In genomic region chr16:19722981-19723380, GRCh38 we compare ENCODE assay signal across 26 cellular contexts. TPM values are rescaled to one million over a fixed set of nuclear protein-coding genes. Genes with fewer than 3 reads are reported as not detected.
DNase-seq lines count a peak whose midpoint lies in the region; ATAC-seq and TF ChIP-seq lines count a peak whose summit lies in the region.
"Had no signal": no experiment of that assay in that cellular context is flagged by ENCODE, and none has a peak within 500 bp of the region (broad histone marks: within the 10 kb centered on the region; RNA-seq: fewer than 3 reads in every experiment).

No MANE protein-coding gene starts in this region.

- ATAC-seq in GM23338, result peak; percentile 8

- H3K79me2 ChIP-seq in GM23338 (replicated peaks; ENCODE audit: insufficient read depth) (peaks cover 20% of the 10 kb centered on the region), neural progenitor cell (ENCODE audit: low read depth) (peaks cover 31% of the 10 kb centered on the region)

- H3K4me3 Mint-ChIP-seq in GM23338 (no peak overlapping the region), endodermal cell (no peak overlapping the region), neural progenitor cell (no peak overlapping the region)
- H3K4me3 Mint-ChIP-seq: CD14-positive monocyte, HFFc6 had no signal

- no peaks in the 10 kb centered on the region for H3K9me3 Mint-ChIP-seq in GM23338
- peaks cover 1% of the 10 kb centered on the region for H3K9me3 Mint-ChIP-seq in endodermal cell
- no peaks in the 10 kb centered on the region for H3K9me3 Mint-ChIP-seq in neural progenitor cell
- H3K9me3 Mint-ChIP-seq: CD14-positive monocyte; CD8-positive, alpha-beta memory T cell; HFFc6; IgD-negative memory B cell had no signal

- H3K27ac Mint-ChIP-seq in GM23338, result no peak overlapping the region; the same call in 1 of the 2 replicates
- peak overlapping the region; percentile 35 for H3K27ac Mint-ChIP-seq in endodermal cell
- H3K27ac Mint-ChIP-seq in neural progenitor cell, result peak overlapping the region; percentile 92
- H3K27ac Mint-ChIP-seq: CD14-positive monocyte, HFFc6, IgD-negative memory B cell had no signal

- no peaks in the 10 kb centered on the region for H3K9me2 ChIP-seq in GM23338 (ENCODE audit: insufficient read depth)

- H3K27ac ChIP-seq in GM23338 (ENCODE audit: low read depth), result no peak overlapping the region
- no peak overlapping the region for H3K27ac ChIP-seq in endodermal cell (ENCODE audit: low read depth, low read length)
- no peak overlapping the region for H3K27ac ChIP-seq in neural progenitor cell

- H3K4me1 ChIP-seq in GM23338 (ENCODE audit: insufficient read depth) (peaks cover 13% of the 10 kb centered on the region), endodermal cell (ENCODE audit: control insufficient read depth, insufficient read depth, low read length) (peaks cover 3% of the 10 kb centered on the region), neural progenitor cell (peaks cover 9% of the 10 kb centered on the region)
- H3K4me1 ChIP-seq: BE2C had no signal

- no peaks in the 10 kb centered on the region; the same call in 2 of the 3 replicates for H3K36me3 Mint-ChIP-seq in GM23338 (ENCODE audit: low read depth)
- peaks cover 6% of the 10 kb centered on the region for H3K36me3 Mint-ChIP-seq in endodermal cell (ENCODE audit: low read depth)
- H3K36me3 Mint-ChIP-seq in neural progenitor cell, result peaks cover 23% of the 10 kb centered on the region
- H3K36me3 Mint-ChIP-seq: CD14-positive monocyte, IgD-negative memory B cell had no signal

- TF ChIP-seq CTCF in GM23338 (conservative IDR thresholded peaks at IDR 0.05; ENCODE audit: low read depth in 2 of 2) (no peak), endodermal cell (conservative IDR thresholded peaks at IDR 0.05) (no peak), neural progenitor cell (IDR thresholded peaks at IDR 0.05) (no peak)

- H3K36me3 ChIP-seq in GM23338 (ENCODE audit: insufficient read depth) (no peaks in the 10 kb centered on the region), endodermal cell (ENCODE audit: control insufficient read depth, insufficient read depth, low read length) (no peaks in the 10 kb centered on the region), neural progenitor cell (no peaks in the 10 kb centered on the region)
- H3K36me3 ChIP-seq: BE2C had no signal

- 31 to 39% methylated on average over 3 to 7 of the region's 7 CpGs for WGBS in endodermal cell (ENCODE audit: insufficient coverage in 1 of 2, insufficient read length in 1 of 2), 2 experiments

- H3K9ac ChIP-seq in endodermal cell (ENCODE audit: extremely low read depth, low read length, poor library complexity, severe bottlenecking) (no peak overlapping the region), neural progenitor cell (no peak overlapping the region)

- peak overlapping the region; percentile 62 for H3K4me2 ChIP-seq in GM23338
- H3K4me2 ChIP-seq in neural progenitor cell, result no peak overlapping the region

- H3K27me3 ChIP-seq in GM23338 (ENCODE audit: insufficient read depth), result no peaks in the 10 kb centered on the region
- H3K27me3 ChIP-seq in endodermal cell (ENCODE audit: control insufficient read depth, insufficient read depth, low read length, poor library complexity, severe bottlenecking), result no peaks in the 10 kb centered on the region
- H3K27me3 ChIP-seq in neural progenitor cell, result no peaks in the 10 kb centered on the region
- H3K27me3 ChIP-seq: BE2C had no signal

- no peak overlapping the region for H2AFZ ChIP-seq in GM23338
- no peak overlapping the region for H2AFZ ChIP-seq in neural progenitor cell (replicated peaks)

- H3F3A ChIP-seq in GM23338 (replicated peaks; ENCODE audit: low read depth), result peaks cover 10% of the 10 kb centered on the region; the same call in 1 of the 2 replicates
- peaks cover 33% of the 10 kb centered on the region for H3F3A ChIP-seq in neural progenitor cell (ENCODE audit: low read depth)

- H4K20me1 ChIP-seq in GM23338 (replicated peaks; ENCODE audit: insufficient read depth) (no peaks in the 10 kb centered on the region), neural progenitor cell (ENCODE audit: low read depth) (no peaks in the 10 kb centered on the region)

- H3K4me1 Mint-ChIP-seq in GM23338 (peaks cover 25% of the 10 kb centered on the region), endodermal cell (peaks cover 38% of the 10 kb centered on the region), neural progenitor cell (peaks cover 44% of the 10 kb centered on the region)

- H3K4me3 ChIP-seq in GM23338 (no peak overlapping the region), endodermal cell (ENCODE audit: low read length) (no peak overlapping the region), neural progenitor cell (no peak overlapping the region)

- no peaks in the 10 kb centered on the region for H3K9me3 ChIP-seq in endodermal cell (ENCODE audit: control insufficient read depth, low read length)
- H3K9me3 ChIP-seq in neural progenitor cell (ENCODE audit: low read depth), result no peaks in the 10 kb centered on the region
- H3K9me3 ChIP-seq: BE2C had no signal

- peaks cover 7% of the 10 kb centered on the region for H3K27me3 Mint-ChIP-seq in GM23338 (ENCODE audit: insufficient read depth, low read depth, poor library complexity)
- H3K27me3 Mint-ChIP-seq in endodermal cell (ENCODE audit: insufficient read depth), result no peaks in the 10 kb centered on the region
- H3K27me3 Mint-ChIP-seq in neural progenitor cell (ENCODE audit: insufficient read depth, low read depth), result peaks cover 2% of the 10 kb centered on the region
- H3K27me3 Mint-ChIP-seq: CD8-positive, alpha-beta memory T cell; IgD-negative memory B cell had no signal

- no peak for DNase-seq in GM23338 (ENCODE audit: low spot score)
- DNase-seq in NCI-H82 treated with DMSO at 0.1 percent for 48 hours (lab: John Stamatoyannopoulos, UW; ENCODE audit: unreplicated experiment), result peak; percentile 97
- DNase-seq in endodermal cell, result peak; percentile 76
- DNase-seq in neural progenitor cell (ENCODE audit: low spot score), result no peak
- no peak for DNase-seq in NK-92 (lab: John Stamatoyannopoulos, UW; ENCODE audit: unreplicated experiment)
- no peak for DNase-seq in islet precursor cell
- no peak for DNase-seq in activated effector memory CD4-positive, alpha-beta T cell treated with Interleukin-2 at 50 U/mL for 16 hours
- DNase-seq: ACHN; BE2C; CD8-positive, alpha-beta memory T cell; DMS153; DND-41; H7; HFFc6; NCI-H1092; NCI-H1417 treated with DMSO at 0.1 percent for 48 hours; NCI-H1694 treated with DMSO at 0.1 percent for 48 hours; NCI-H2081; NCI-H2227 treated with DMSO at 0.1 percent for 48 hours; NCI-H69; NK-92 treated with Interleukin-12 subunit alpha and Interleukin-12 subunit beta, amount 100 ng/mL, for 24 hours; Right ventricle myocardium superior; RPMI8226; T-helper 1 cell had no signal

TF ChIP-seq in GM23338, 12 proteins besides CTCF, POLR2A, EP300 and RAD21:
- TF ChIP-seq REST (IDR thresholded peaks at IDR 0.05; ENCODE audit: unreplicated experiment), result no peak
- TF ChIP-seq EZH2phosphoT487 (IDR thresholded peaks at IDR 0.05; ENCODE audit: unreplicated experiment), result no peak

RNA-seq across cellular contexts. Expression of gene IQCK, which starts 4.9 kb away (rescaled TPM):
- 7.9 and 10.0 TPM in 2 replicates for total RNA-seq in GM23338 (2014; rRNA removed; shearing (Covaris generic))
- polyA plus RNA-seq in GM23338 (2016; fragmentation: Nextera tagmentation; extraction: Ambion mirVana), result 5.8 and 7.6 TPM in 2 replicates
- total RNA-seq in endodermal cell (10 to 100 TPM; 21.1 to 30.1 TPM), neural progenitor cell (ENCODE audit: low replicate concordance) (22.1 and 25.3 TPM in 2 replicates)
- polyA plus RNA-seq in endodermal cell (2013, experiment 1 of 2), result 21.5 TPM
- polyA plus RNA-seq in endodermal cell (2013, experiment 2 of 2), result 19.6 TPM

RNA-seq across cellular contexts. Expression of gene KNOP1, which starts 5.0 kb away (rescaled TPM):
- 56.1 and 57.7 TPM in 2 replicates for total RNA-seq in GM23338 (2014; rRNA removed; shearing (Covaris generic))
- polyA plus RNA-seq in GM23338 (2016; fragmentation: Nextera tagmentation; extraction: Ambion mirVana), result 190 and 207 TPM in 2 replicates
- total RNA-seq in endodermal cell (10 to 100 TPM; 83.9 to 95.9 TPM), neural progenitor cell (ENCODE audit: low replicate concordance) (126 and 130 TPM in 2 replicates)
- polyA plus RNA-seq in endodermal cell (2013, experiment 1 of 2), result 57.7 TPM
- 62.8 TPM for polyA plus RNA-seq in endodermal cell (2013, experiment 2 of 2)

Comparison
In these comparisons a context has a peak if more than half of its experiments do, and no peak if none do; other contexts are left out.
1. DNase-seq: peak in NCI-H82 treated with DMSO at 0.1 percent for 48 hours (single experiment) and endodermal cell (single experiment); none in GM23338 (single experiment), neural progenitor cell (single experiment), NK-92 (single experiment), islet precursor cell (single experiment) and activated effector memory CD4-positive, alpha-beta T cell treated with Interleukin-2 at 50 U/mL for 16 hours (single experiment).